25 cellular contexts compared by ENCODE assay signal in genomic region chr4:328729-329128, GRCh38. TPM values are rescaled to one million over a fixed set of nuclear protein-coding genes. Genes with fewer than 3 reads are reported as not detected.
DNase-seq lines count a peak whose midpoint lies in the region; ATAC-seq, FAIRE-seq and TF ChIP-seq lines count a peak whose summit lies in the region.
"Had no signal": no experiment of that assay in that cellular context is flagged by ENCODE, and none has a peak within 500 bp of the region (broad histone marks: within the 10 kb centered on the region; RNA-seq: fewer than 3 reads in every experiment).

No MANE protein-coding gene starts in this region.

- no peaks in the 10 kb centered on the region for H3K27me3 ChIP-seq in HepG2 (ENCODE audit: control insufficient read depth in 1 of 2, insufficient read depth in 2 of 2, low read length in 2 of 2)
- H3K27me3 ChIP-seq in right lobe of liver = no peaks in the 10 kb centered on the region
- H3K27me3 ChIP-seq in Karpas-422 (ENCODE audit: low read length) = no peaks in the 10 kb centered on the region
- no peaks in the 10 kb centered on the region for H3K27me3 ChIP-seq in bronchial epithelial cell (ENCODE audit: control insufficient read depth, insufficient read depth, low read length)

- CTCF ChIA-PET in HepG2 (lab: Yijun Ruan, JAX; ENCODE audit: low intra/inter-chr PET ratio, low total read pairs) = no interaction called here

- H3K4me3 ChIP-seq in HepG2 (replicated peaks in 1 of 3; ENCODE audit: insufficient read depth in 1 of 3, low read depth in 2 of 3, low read length in 3 of 3) = no peak overlapping the region
- H3K4me3 ChIP-seq in right lobe of liver = no peak overlapping the region
- H3K4me3 ChIP-seq in Karpas-422 (ENCODE audit: low read length) = no peak overlapping the region
- no peak overlapping the region for H3K4me3 ChIP-seq in bronchial epithelial cell (ENCODE audit: low read depth, low read length)
- H3K4me3 ChIP-seq: A549, GM12878, GM23338, HAP-1 had no signal

- no peaks in the 10 kb centered on the region for H3K36me3 Mint-ChIP-seq in type B pancreatic cell

- no peak for TF ChIP-seq POLR2A in HepG2 (IDR thresholded peaks at IDR 0.05; ENCODE audit: insufficient read depth in 1 of 2, low read depth in 2 of 2, low read length in 2 of 2)
- no peak for TF ChIP-seq POLR2A in right lobe of liver (IDR thresholded peaks at IDR 0.05)

- H3K9me3 Mint-ChIP-seq in type B pancreatic cell = peaks cover 10% of the 10 kb centered on the region

- no peaks in the 10 kb centered on the region for H3K4me1 ChIP-seq in HepG2 (ENCODE audit: insufficient read depth, low read length)
- no peaks in the 10 kb centered on the region for H3K4me1 ChIP-seq in right lobe of liver
- no peaks in the 10 kb centered on the region for H3K4me1 ChIP-seq in Karpas-422 (ENCODE audit: low read length)
- H3K4me1 ChIP-seq: A549, HAP-1 had no signal

- POLR2A ChIA-PET in HepG2 (lab: Yijun Ruan, JAX) = no interaction called here

- H3K9me2 ChIP-seq in Karpas-422 (replicated peaks; ENCODE audit: insufficient read depth, low read length) = no peaks in the 10 kb centered on the region

- no peak overlapping the region for H3K4me3 Mint-ChIP-seq in type B pancreatic cell
- H3K4me3 Mint-ChIP-seq: GM23338, HFFc6 had no signal

- no peak for TF ChIP-seq RAD21 in HepG2 (CRISPR knock-in tag; IDR thresholded peaks at IDR 0.05)

- H3K9ac ChIP-seq in HepG2 (ENCODE audit: insufficient read depth, low read depth, low read length) = no peak overlapping the region
- H3K9ac ChIP-seq in Karpas-422 (ENCODE audit: low read length) = no peak overlapping the region

- intact Hi-C loops in HepG2 (cut with micrococcal nuclease; ENCODE audit: unreplicated experiment) (no loop called here), right lobe of liver (cut with DNase I) (no loop called here)

- H3K27ac ChIP-seq in HepG2 (ENCODE audit: extremely low read length, insufficient read depth, low read length) = no peak overlapping the region
- H3K27ac ChIP-seq in right lobe of liver = no peak overlapping the region
- peak overlapping the region; percentile 40; the same call in 1 of the 2 replicates for H3K27ac ChIP-seq in Karpas-422 (ENCODE audit: low read length)
- H3K27ac ChIP-seq: A549 had no signal

- H4K20me1 ChIP-seq in HepG2 (ENCODE audit: insufficient read depth, low read length) (no peaks in the 10 kb centered on the region), Karpas-422 (ENCODE audit: insufficient read depth, low read depth, low read length) (no peaks in the 10 kb centered on the region)

- H3K36me3 ChIP-seq in HepG2 (replicated peaks in 1 of 2; ENCODE audit: control insufficient read depth in 1 of 2, insufficient read depth in 2 of 2, low read length in 2 of 2) (no peaks in the 10 kb centered on the region), right lobe of liver (no peaks in the 10 kb centered on the region), Karpas-422 (ENCODE audit: insufficient read depth, low read length) (peaks cover 3% of the 10 kb centered on the region; the same call in 1 of the 2 replicates), bronchial epithelial cell (ENCODE audit: control insufficient read depth, insufficient read depth, low read length) (no peaks in the 10 kb centered on the region)
- H3K36me3 ChIP-seq: HAP-1 had no signal

- no TSS peak for BruUV-seq in HepG2 (replicated peaks; lab: Mats Ljungman, UMichigan)

- H3K4me2 ChIP-seq in HepG2 (ENCODE audit: low read depth, low read length) = no peak overlapping the region
- no peak overlapping the region for H3K4me2 ChIP-seq in Karpas-422 (ENCODE audit: low read depth, low read length, poor library complexity, severe bottlenecking)
- H3K4me2 ChIP-seq: A549, GM23338 had no signal

- DNase-seq in HepG2 (ENCODE audit: low spot score) (peak; percentile 11), right lobe of liver (no peak), Karpas-422 (no peak), bronchial epithelial cell (ENCODE audit: low read depth) (no peak), type B pancreatic cell (ENCODE audit: extremely low spot score, unreplicated experiment) (peak; percentile 11), globus pallidus (ENCODE audit: low spot score) (no peak), NCI-H1436 treated with DMSO at 0.1 percent for 48 hours (lab: John Stamatoyannopoulos, UW) (no peak)
- DNase-seq: 8988T; ACHN; AML-193; C1 segment of cervical spinal cord; Calu3; CD4-positive, alpha-beta memory T cell; COR-L47; DMS79; EL; GDM1; HFFc6 had no signal

- WGBS in HepG2 (ENCODE audit: low lambda C conversion rate) = 5% methylated on average over 8 of the region's 8 CpGs
- WGBS in right lobe of liver (ENCODE audit: insufficient coverage, low coverage, low lambda C conversion rate, missing lambda C conversion rate) = 38% methylated on average over 8 of the region's 8 CpGs

- TF ChIP-seq EP300 in HepG2 (IDR thresholded peaks at IDR 0.05; ENCODE audit: low read depth in 2 of 2, low read length in 2 of 2) (no peak), HepG2 (CRISPR knock-in tag; IDR thresholded peaks at IDR 0.05; ENCODE audit: borderline replicate concordance) (no peak)

- H2AFZ ChIP-seq in HepG2 (ENCODE audit: low read length) = no peak overlapping the region
- no peak overlapping the region for H2AFZ ChIP-seq in Karpas-422 (ENCODE audit: low read length)
- H2AFZ ChIP-seq: GM23338 had no signal

- H3K9me3 ChIP-seq in HepG2 (ENCODE audit: low read length) = peaks cover 72% of the 10 kb centered on the region
- H3K9me3 ChIP-seq in right lobe of liver = peaks cover 0 to 7% (median 0%) of the 10 kb centered on the region in 4 donors
- peaks cover 13% of the 10 kb centered on the region for H3K9me3 ChIP-seq in Karpas-422 (ENCODE audit: low read length)
- H3K9me3 ChIP-seq: HAP-1 had no signal

- H3K27me3 Mint-ChIP-seq in type B pancreatic cell = no peaks in the 10 kb centered on the region
- H3K27me3 Mint-ChIP-seq: CD4-positive, alpha-beta memory T cell had no signal

- TF ChIP-seq CTCF in HepG2 (CRISPR knock-in tag; IDR thresholded peaks at IDR 0.05) = no peak
- TF ChIP-seq CTCF in right lobe of liver (IDR thresholded peaks at IDR 0.05) = no peak
- no peak for TF ChIP-seq CTCF in bronchial epithelial cell (IDR thresholded peaks at IDR 0.05; ENCODE audit: insufficient read depth, low read length, severe bottlenecking)
- TF ChIP-seq CTCF in type B pancreatic cell (conservative IDR thresholded peaks at IDR 0.05) = no peak

- no peaks in the 10 kb centered on the region for H3K4me1 Mint-ChIP-seq in type B pancreatic cell (ENCODE audit: unreplicated experiment)
- H3K4me1 Mint-ChIP-seq: CD4-positive, alpha-beta memory T cell; GM23338 had no signal

- FAIRE-seq in HepG2 (lab: Jason Lieb, UNC) (no peak), bronchial epithelial cell (lab: Jason Lieb, UNC) (peak; percentile 7)
- FAIRE-seq: A549, H54 had no signal

- H3K79me2 ChIP-seq in HepG2 (ENCODE audit: insufficient read depth, low read length) (no peaks in the 10 kb centered on the region), Karpas-422 (ENCODE audit: low read length) (no peaks in the 10 kb centered on the region)

- H3K27ac Mint-ChIP-seq in type B pancreatic cell = no peak overlapping the region
- H3K27ac Mint-ChIP-seq: GM23338, HFFc6 had no signal

- in situ Hi-C loops in HepG2 (cut with HindIII; ENCODE audit: extremely low pct_ligation_motif_present, low pct_unique_long_range_greater_than_20kb) = no loop called here

- no peak for ATAC-seq in HepG2
- no peak for ATAC-seq in right lobe of liver
- no peak for ATAC-seq in HG02798 (IDR thresholded peaks at IDR 0.05; ENCODE audit: poor library complexity, unreplicated experiment)
- ATAC-seq: A549, GM12878, GM23338 had no signal

RNA-seq across cellular contexts. Expression of gene ZNF141, which starts 8.9 kb away (rescaled TPM):
- total RNA-seq in HepG2 (2016; rRNA removed; fragmentation: Illumina TruSeq; extraction: Trizol) (not detected in 2 replicates), right lobe of liver (1 to 10 TPM; 6.7 to 8.9 (median 7.6) TPM), bronchial epithelial cell (7.0 and 8.2 TPM in 2 replicates), type B pancreatic cell (ENCODE audit: low replicate concordance) (22.9 and 31.7 TPM in 2 replicates)
- total RNA-seq in HepG2 (2016; cell fraction: cytosol; rRNA removed; fragmentation: Illumina TruSeq; extraction: Trizol; ENCODE audit: low read depth) = not detected in 2 replicates
- total RNA-seq in HepG2 (2016; cell fraction: insoluble cytoplasmic fraction; rRNA removed; fragmentation: Illumina TruSeq; extraction: Trizol) = not detected in 2 replicates
- not detected in 2 replicates for total RNA-seq in HepG2 (2016; cell fraction: membrane; rRNA removed; fragmentation: Illumina TruSeq; extraction: Trizol)
- not detected in 2 replicates for total RNA-seq in HepG2 (2016; cell fraction: nucleus; rRNA removed; fragmentation: Illumina TruSeq; extraction: Trizol)
- polyA plus RNA-seq in HepG2 (2011; rRNA removed) = not detected in 2 replicates
- not detected in 2 replicates for polyA plus RNA-seq in HepG2 (2011; cell fraction: cytosol; rRNA removed)
- not detected in 2 replicates for polyA plus RNA-seq in HepG2 (2011; cell fraction: nucleus; rRNA removed)
- not detected in 2 replicates for polyA plus RNA-seq in HepG2 (2012)
- not detected in 2 replicates for polyA plus RNA-seq in HepG2 (2016; cell fraction: cytosol; fragmentation: Illumina TruSeq; extraction: Trizol; ENCODE audit: low read depth)
- polyA plus RNA-seq in HepG2 (2016; cell fraction: insoluble cytoplasmic fraction; fragmentation: Illumina TruSeq; extraction: Trizol; ENCODE audit: low read depth) = not detected in 2 replicates
- not detected in 2 replicates for polyA plus RNA-seq in HepG2 (2016; cell fraction: membrane; fragmentation: Illumina TruSeq; extraction: Trizol; ENCODE audit: low read depth)
- polyA plus RNA-seq in HepG2 (2016; cell fraction: nucleus; fragmentation: Illumina TruSeq; extraction: Trizol; ENCODE audit: insufficient read depth, low read depth) = not detected in 2 replicates
- polyA minus RNA-seq in HepG2 (2011; rRNA and poly(A)+ RNA removed; ENCODE audit: low replicate concordance) = not detected in 2 replicates
- not detected in 2 replicates for polyA minus RNA-seq in HepG2 (2011; cell fraction: cytosol; rRNA and poly(A)+ RNA removed)
- polyA minus RNA-seq in HepG2 (2011; cell fraction: nucleus; rRNA and poly(A)+ RNA removed) = not detected in 2 replicates
- total RNA-seq in Karpas-422 (2014; rRNA removed; shearing (Covaris generic); ENCODE audit: low replicate concordance) = 71.9 and 133 TPM in 2 replicates

RNA-seq across cellular contexts. Expression of gene ZNF732, which starts 23.5 kb away (rescaled TPM):
- total RNA-seq in HepG2 (2016; rRNA removed; fragmentation: Illumina TruSeq; extraction: Trizol) (not detected in 2 replicates), right lobe of liver (not detected), bronchial epithelial cell (0.77 and 0.79 TPM in 2 replicates), type B pancreatic cell (ENCODE audit: low replicate concordance) (1.7 and 2.7 TPM in 2 replicates)
- total RNA-seq in HepG2 (2016; cell fraction: cytosol; rRNA removed; fragmentation: Illumina TruSeq; extraction: Trizol; ENCODE audit: low read depth) = not detected in 2 replicates
- total RNA-seq in HepG2 (2016; cell fraction: insoluble cytoplasmic fraction; rRNA removed; fragmentation: Illumina TruSeq; extraction: Trizol) = not detected in 2 replicates
- total RNA-seq in HepG2 (2016; cell fraction: membrane; rRNA removed; fragmentation: Illumina TruSeq; extraction: Trizol) = not detected in 2 replicates
- not detected in 2 replicates for total RNA-seq in HepG2 (2016; cell fraction: nucleus; rRNA removed; fragmentation: Illumina TruSeq; extraction: Trizol)
- polyA plus RNA-seq in HepG2 (2011; rRNA removed) = not detected in 2 replicates
- polyA plus RNA-seq in HepG2 (2011; cell fraction: cytosol; rRNA removed) = not detected in 2 replicates
- polyA plus RNA-seq in HepG2 (2011; cell fraction: nucleus; rRNA removed) = not detected in 2 replicates
- not detected in 2 replicates for polyA plus RNA-seq in HepG2 (2012)
- polyA plus RNA-seq in HepG2 (2016; cell fraction: cytosol; fragmentation: Illumina TruSeq; extraction: Trizol; ENCODE audit: low read depth) = not detected in 2 replicates
- not detected in 2 replicates for polyA plus RNA-seq in HepG2 (2016; cell fraction: insoluble cytoplasmic fraction; fragmentation: Illumina TruSeq; extraction: Trizol; ENCODE audit: low read depth)
- polyA plus RNA-seq in HepG2 (2016; cell fraction: membrane; fragmentation: Illumina TruSeq; extraction: Trizol; ENCODE audit: low read depth) = not detected in 2 replicates
- polyA plus RNA-seq in HepG2 (2016; cell fraction: nucleus; fragmentation: Illumina TruSeq; extraction: Trizol; ENCODE audit: insufficient read depth, low read depth) = not detected in 2 replicates
- polyA minus RNA-seq in HepG2 (2011; rRNA and poly(A)+ RNA removed; ENCODE audit: low replicate concordance) = not detected in 2 replicates
- polyA minus RNA-seq in HepG2 (2011; cell fraction: cytosol; rRNA and poly(A)+ RNA removed) = not detected in 2 replicates
- not detected in 2 replicates for polyA minus RNA-seq in HepG2 (2011; cell fraction: nucleus; rRNA and poly(A)+ RNA removed)
- total RNA-seq in Karpas-422 (2014; rRNA removed; shearing (Covaris generic); ENCODE audit: low replicate concordance) = 0.25 and 1.0 TPM in 2 replicates
- total RNA-seq: Calu3; CD4-positive, alpha-beta memory T cell; GM12878; HFFc6 had no signal
- polyA plus RNA-seq: A549; BJ; CD4-positive, alpha-beta memory T cell; GM12878 had no signal

Comparison
In these comparisons a context has a peak if more than half of its experiments do, and no peak if none do; other contexts are left out.
1. DNase-seq: peak in HepG2 (single experiment) and type B pancreatic cell (single experiment); none in right lobe of liver (0 of 3), Karpas-422 (single experiment), bronchial epithelial cell (single experiment), globus pallidus (single experiment) and NCI-H1436 treated with DMSO at 0.1 percent for 48 hours (single experiment).